ENCODE assay signal across 26 cellular contexts in the genomic region with DNA sequence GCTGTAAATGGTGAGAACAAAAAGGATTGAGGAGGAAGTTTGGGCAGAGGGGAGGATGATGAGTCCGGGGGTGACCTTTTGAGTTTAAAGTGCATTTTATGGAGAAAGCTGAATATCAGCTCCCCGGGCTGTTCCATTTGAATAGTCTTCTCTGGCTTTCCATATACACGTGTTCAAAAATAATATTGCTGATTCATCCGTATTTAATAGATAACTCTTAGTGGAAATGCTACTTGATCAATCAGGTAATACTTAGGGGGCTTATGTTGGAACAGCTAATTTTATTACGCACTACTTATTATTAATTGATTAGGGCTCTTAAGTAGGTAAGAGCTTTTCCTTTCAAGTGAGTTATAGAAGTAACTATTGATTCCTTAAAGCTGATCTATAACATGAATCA.
DNase-seq lines count a peak whose midpoint lies in the region; ATAC-seq, FAIRE-seq and TF ChIP-seq lines count a peak whose summit lies in the region.
"Had no signal": no experiment of that assay in that cellular context is flagged by ENCODE, and none has a peak within 500 bp of the region (broad histone marks: within the 10 kb centered on the region; RNA-seq: fewer than 3 reads in every experiment).

No MANE protein-coding gene starts in this region.

- H3K9ac ChIP-seq in HepG2 (ENCODE audit: insufficient read depth, low read depth, low read length) (no peak overlapping the region), IMR-90 (ENCODE audit: low read depth, low read length) (no peak overlapping the region), H9 (ENCODE audit: extremely low read depth, insufficient read length, low read length) (no peak overlapping the region)
- H3K9ac ChIP-seq: BLaER1 had no signal

- H2BK15ac ChIP-seq in IMR-90 (ENCODE audit: low read depth, low read length) (no peak overlapping the region), H9 (ENCODE audit: low read depth, low read length) (no peak overlapping the region)

- H3K56ac ChIP-seq in IMR-90 (ENCODE audit: extremely low read depth, insufficient read depth, low read length) (no peak overlapping the region), H9 (ENCODE audit: insufficient read length, low read depth, low read length) (no peak overlapping the region)

- H3K4ac ChIP-seq in IMR-90 (ENCODE audit: low read depth, low read length) (no peak overlapping the region), H9 (ENCODE audit: low read depth, low read length) (no peak overlapping the region)

- H3K4me1 ChIP-seq in HepG2 (ENCODE audit: insufficient read depth, low read length): no peaks in the 10 kb centered on the region
- H3K4me1 ChIP-seq in right lobe of liver: no peaks in the 10 kb centered on the region
- no peaks in the 10 kb centered on the region for H3K4me1 ChIP-seq in IMR-90 (ENCODE audit: control insufficient read depth, insufficient read depth, low read length)
- no peaks in the 10 kb centered on the region for H3K4me1 ChIP-seq in H9 (ENCODE audit: insufficient read depth, low read length)
- H3K4me1 ChIP-seq: BE2C, BLaER1, Caco-2 had no signal

- no peaks in the 10 kb centered on the region for H3K4me1 Mint-ChIP-seq in H9
- H3K4me1 Mint-ChIP-seq: CD14-positive monocyte; CD4-positive, alpha-beta memory T cell; CD4-positive, CD25-positive, alpha-beta regulatory T cell; CD8-positive, alpha-beta memory T cell had no signal

- H4K5ac ChIP-seq in IMR-90 (ENCODE audit: low read depth, low read length): no peak overlapping the region
- no peak overlapping the region for H4K5ac ChIP-seq in H9 (ENCODE audit: insufficient read length, low read depth, low read length)

- FAIRE-seq in HepG2 (lab: Jason Lieb, UNC): no peak
- FAIRE-seq: GM12878, GM12892, GM18507 had no signal

- TF ChIP-seq CTCF in HepG2 (CRISPR knock-in tag; IDR thresholded peaks at IDR 0.05): no peak
- no peak for TF ChIP-seq CTCF in right lobe of liver (IDR thresholded peaks at IDR 0.05)
- TF ChIP-seq CTCF in IMR-90 (conservative IDR thresholded peaks at IDR 0.05; ENCODE audit: low read depth, low read length): no peak
- TF ChIP-seq CTCF in H9 (conservative IDR thresholded peaks at IDR 0.05): no peak

- H3K27ac Mint-ChIP-seq in H9: no peak overlapping the region
- H3K27ac Mint-ChIP-seq: CD14-positive monocyte; CD4-positive, alpha-beta memory T cell; CD4-positive, CD25-positive, alpha-beta regulatory T cell; CD8-positive, alpha-beta memory T cell had no signal

- no peak overlapping the region for H3K4me3 Mint-ChIP-seq in H9
- H3K4me3 Mint-ChIP-seq: CD14-positive monocyte; CD4-positive, alpha-beta memory T cell; CD4-positive, CD25-positive, alpha-beta regulatory T cell; CD8-positive, alpha-beta memory T cell had no signal

- H3K18ac ChIP-seq in IMR-90 (ENCODE audit: low read depth, low read length): no peak overlapping the region
- H3K18ac ChIP-seq in H9 (ENCODE audit: insufficient read length, low read depth, low read length): no peak overlapping the region

- H3K79me2 ChIP-seq in HepG2 (ENCODE audit: insufficient read depth, low read length): no peaks in the 10 kb centered on the region
- H3K79me2 ChIP-seq in H9 (ENCODE audit: insufficient read depth, low read length): no peaks in the 10 kb centered on the region

- no peak overlapping the region for H2AK9ac ChIP-seq in IMR-90 (replicated peaks; ENCODE audit: low read depth, low read length, poor library complexity)

- no peaks in the 10 kb centered on the region for H3K79me1 ChIP-seq in IMR-90 (ENCODE audit: low read depth in 1 of 2, low read length in 2 of 2)
- no peaks in the 10 kb centered on the region for H3K79me1 ChIP-seq in H9 (ENCODE audit: insufficient read depth, low read depth, low read length, poor library complexity, severe bottlenecking)

- ATAC-seq in HepG2 (no peak), right lobe of liver (no peak), IMR-90 (ENCODE audit: low read depth) (no peak)
- ATAC-seq: GM12878 had no signal

- H3K4me3 ChIP-seq in HepG2 (replicated peaks in 1 of 3; ENCODE audit: insufficient read depth in 1 of 3, low read depth in 2 of 3, low read length in 3 of 3) (no peak overlapping the region), right lobe of liver (no peak overlapping the region), IMR-90 (ENCODE audit: insufficient read depth, low read depth, low read length) (no peak overlapping the region)
- H3K4me3 ChIP-seq: BLaER1, GM12878 had no signal

- WGBS in HepG2 (ENCODE audit: low lambda C conversion rate): 14% methylated on average over 5 of the region's 5 CpGs
- 83% methylated on average over 5 of the region's 5 CpGs for WGBS in right lobe of liver (ENCODE audit: insufficient coverage, low coverage, low lambda C conversion rate, missing lambda C conversion rate)
- WGBS in IMR-90 (ENCODE audit: extremely low coverage in 2 of 2, insufficient read length in 1 of 2), 2 experiments: no CpG with 5 or more reads among the region's 5 CpGs
- WGBS in H9 (ENCODE audit: extremely low coverage, insufficient read length, low lambda C conversion rate): no CpG with 5 or more reads among the region's 5 CpGs

- H4K91ac ChIP-seq in IMR-90 (ENCODE audit: insufficient read depth, low read depth, low read length): no peak overlapping the region
- no peak overlapping the region for H4K91ac ChIP-seq in H9 (ENCODE audit: insufficient read length, low read depth, low read length)

- H2AFZ ChIP-seq in HepG2 (ENCODE audit: low read length) (no peak overlapping the region), IMR-90 (replicated peaks; ENCODE audit: low read length, poor library complexity) (no peak overlapping the region), H9 (ENCODE audit: low read length) (no peak overlapping the region)

- TF ChIP-seq RAD21 in HepG2 (CRISPR knock-in tag; IDR thresholded peaks at IDR 0.05) (no peak), IMR-90 (IDR thresholded peaks at IDR 0.05; ENCODE audit: low read length) (no peak)

- H2AK5ac ChIP-seq in IMR-90 (ENCODE audit: low read depth, low read length): no peak overlapping the region
- H2AK5ac ChIP-seq in H9 (ENCODE audit: insufficient read length, low read length): no peak overlapping the region

- H3K4me2 ChIP-seq in HepG2 (ENCODE audit: low read depth, low read length) (no peak overlapping the region), IMR-90 (ENCODE audit: low read depth, low read length) (no peak overlapping the region), H9 (ENCODE audit: insufficient read depth, insufficient read length, low read length) (no peak overlapping the region)
- H3K4me2 ChIP-seq: BLaER1 had no signal

- H2BK20ac ChIP-seq in IMR-90 (ENCODE audit: low read depth, low read length): no peak overlapping the region
- no peak overlapping the region for H2BK20ac ChIP-seq in H9 (ENCODE audit: low read depth, low read length, poor library complexity, severe bottlenecking)

- TF ChIP-seq POLR2A in HepG2 (IDR thresholded peaks at IDR 0.05; ENCODE audit: insufficient read depth in 1 of 2, low read depth in 2 of 2, low read length in 2 of 2): no peak
- TF ChIP-seq POLR2A in right lobe of liver (IDR thresholded peaks at IDR 0.05): no peak
- TF ChIP-seq POLR2A in IMR-90 (IDR thresholded peaks at IDR 0.05; ENCODE audit: low read depth, low read length): no peak

- H4K20me1 ChIP-seq in HepG2 (ENCODE audit: insufficient read depth, low read length): no peaks in the 10 kb centered on the region
- no peaks in the 10 kb centered on the region for H4K20me1 ChIP-seq in IMR-90 (ENCODE audit: insufficient read depth, low read length)
- no peaks in the 10 kb centered on the region for H4K20me1 ChIP-seq in H9 (ENCODE audit: control insufficient read depth, insufficient read depth, insufficient read length)
- H4K20me1 ChIP-seq: BLaER1 had no signal

- H3K23me2 ChIP-seq in H9 (ENCODE audit: insufficient read length, low read depth, low read length, poor library complexity, severe bottlenecking): no peaks in the 10 kb centered on the region

- peaks cover 2% of the 10 kb centered on the region; the same call in 1 of the 2 replicates for H3K27me3 Mint-ChIP-seq in H9 (ENCODE audit: low read depth)

- H2BK120ac ChIP-seq in IMR-90 (ENCODE audit: low read depth, low read length): no peak overlapping the region
- H2BK120ac ChIP-seq in H9 (ENCODE audit: low read depth, low read length, poor library complexity, severe bottlenecking): no peak overlapping the region

- H3K27ac ChIP-seq in HepG2 (ENCODE audit: extremely low read length, insufficient read depth, low read length) (no peak overlapping the region), right lobe of liver (no peak overlapping the region), IMR-90 (ENCODE audit: insufficient read depth, low read length) (no peak overlapping the region), H9 (ENCODE audit: insufficient read length, low read depth, low read length) (no peak overlapping the region)
- H3K27ac ChIP-seq: 22Rv1, BLaER1 had no signal

- POLR2A ChIA-PET in HepG2 (lab: Yijun Ruan, JAX): no interaction called here
- POLR2A ChIA-PET in IMR-90 (lab: Charles Lee; ENCODE audit: unreplicated experiment): no interaction called here

- no peaks in the 10 kb centered on the region for H3K9me1 ChIP-seq in IMR-90 (ENCODE audit: insufficient read depth, low read length)

- H3K23ac ChIP-seq in IMR-90 (ENCODE audit: low read depth, low read length): no peak overlapping the region
- no peak overlapping the region for H3K23ac ChIP-seq in H9 (ENCODE audit: insufficient read length, low read depth, low read length)

- no peak for TF ChIP-seq EP300 in HepG2 (IDR thresholded peaks at IDR 0.05; ENCODE audit: low read depth in 2 of 2, low read length in 2 of 2)
- no peak for TF ChIP-seq EP300 in HepG2 (CRISPR knock-in tag; IDR thresholded peaks at IDR 0.05; ENCODE audit: borderline replicate concordance)

- H2BK12ac ChIP-seq in H9 (ENCODE audit: insufficient read length, low read depth, low read length): no peak overlapping the region

- H3K9me3 Mint-ChIP-seq in H9: peaks cover 3 to 6% of the 10 kb centered on the region in 2 experiments; a peak in 4 of 5 replicates

- H2BK5ac ChIP-seq in IMR-90 (ENCODE audit: low read depth, low read length, poor library complexity, severe bottlenecking) (no peak overlapping the region), H9 (ENCODE audit: insufficient read length, low read length) (no peak overlapping the region)

- H3T11ph ChIP-seq in H9 (ENCODE audit: low read length): no peak overlapping the region

- BruUV-seq in HepG2 (replicated peaks; lab: Mats Ljungman, UMichigan) (no TSS peak), IMR-90 (replicated peaks; lab: Mats Ljungman, UMichigan) (no TSS peak)

- H3K36me3 Mint-ChIP-seq in H9 (ENCODE audit: insufficient read depth in 1 of 3, low read depth in 3 of 3): no peaks in the 10 kb centered on the region; a peak in 1 of 7 replicates
- H3K36me3 Mint-ChIP-seq: CD14-positive monocyte; CD4-positive, alpha-beta memory T cell; CD4-positive, CD25-positive, alpha-beta regulatory T cell; CD8-positive, alpha-beta memory T cell had no signal

- in situ Hi-C loops in HepG2 (cut with HindIII; ENCODE audit: extremely low pct_ligation_motif_present, low pct_unique_long_range_greater_than_20kb) (loop anchor here (25.0 kb wide), 1 partner anchor 215 kb away; no protein-coding TSS in a partner anchor), IMR-90 (cut with MboI; ENCODE audit: low sequenced_read_pairs) (no loop called here)

- H3K27me3 ChIP-seq in HepG2 (ENCODE audit: control insufficient read depth in 1 of 2, insufficient read depth in 2 of 2, low read length in 2 of 2) (0 out of 5 replicates have a peak, but pooled peaks cover 0 to 5% of the 10 kb centered on the region in 2 experiments), right lobe of liver (no peaks in the 10 kb centered on the region), IMR-90 (ENCODE audit: control insufficient read depth, insufficient read depth, low read length) (0 out of 2 replicates have a peak, but pooled peaks cover 1% of the 10 kb centered on the region), H9 (ENCODE audit: insufficient read depth, low read length) (no peaks in the 10 kb centered on the region)
- H3K27me3 ChIP-seq: BLaER1 had no signal

- DNase-seq in HepG2 (ENCODE audit: low spot score) (no peak), right lobe of liver (no peak), IMR-90 (no peak), H9 (no peak), NCI-H1417 treated with DMSO at 0.1 percent for 48 hours (lab: John Stamatoyannopoulos, UW) (no peak)
- DNase-seq: ACHN; BE2C; C1 segment of cervical spinal cord; Caco-2; Calu3; CD4-positive, alpha-beta memory T cell; CD4-positive, CD25-positive, alpha-beta regulatory T cell; CD8-positive, alpha-beta memory T cell; DMS 273 treated with DMSO at 0.1 percent for 48 hours; DMS153; DMS53; DMS79; DND-41; EL; GDM1 had no signal

- H4K8ac ChIP-seq in IMR-90 (ENCODE audit: low read depth in 2 of 2, low read length in 2 of 2) (no peak overlapping the region), H9 (replicated peaks; ENCODE audit: insufficient read length, low read depth, low read length) (no peak overlapping the region)

- dilution Hi-C loops in IMR-90 (cut with HindIII; ENCODE audit: low sequenced_read_pairs, unreplicated experiment): no loop called here

- intact Hi-C loops in HepG2 (cut with micrococcal nuclease; ENCODE audit: unreplicated experiment): no loop called here
- intact Hi-C loops in right lobe of liver (cut with DNase I): no loop called here
- intact Hi-C loops in IMR-90 (cut with micrococcal nuclease): no loop called here

- no peak overlapping the region for H3K14ac ChIP-seq in IMR-90 (replicated peaks; ENCODE audit: low read depth, low read length)
- no peak overlapping the region for H3K14ac ChIP-seq in H9 (ENCODE audit: insufficient read depth, low read length)

- no peaks in the 10 kb centered on the region for H3K36me3 ChIP-seq in HepG2 (replicated peaks in 1 of 2; ENCODE audit: control insufficient read depth in 1 of 2, insufficient read depth in 2 of 2, low read length in 2 of 2)
- no peaks in the 10 kb centered on the region for H3K36me3 ChIP-seq in right lobe of liver
- no peaks in the 10 kb centered on the region for H3K36me3 ChIP-seq in IMR-90 (ENCODE audit: control insufficient read depth, insufficient read depth, low read length)
- H3K36me3 ChIP-seq: BE2C, BLaER1 had no signal

- CTCF ChIA-PET in HepG2 (lab: Yijun Ruan, JAX; ENCODE audit: low intra/inter-chr PET ratio, low total read pairs): no interaction called here
- CTCF ChIA-PET in IMR-90 (lab: Yijun Ruan, JAX): no interaction called here

- H3K9me3 ChIP-seq in HepG2 (ENCODE audit: low read length) (no peaks in the 10 kb centered on the region), right lobe of liver (no peaks in the 10 kb centered on the region), IMR-90 (ENCODE audit: control insufficient read depth, insufficient read depth, low read length) (no peaks in the 10 kb centered on the region), H9 (ENCODE audit: control insufficient read depth, low read depth, low read length) (no peaks in the 10 kb centered on the region)
- H3K9me3 ChIP-seq: BE2C had no signal
